In genomic region chr19:14472202-14472961, GRCh38 we compare ENCODE assay signal across 1 cellular context.
TF ChIP-seq lines count a peak whose summit lies in the region.

No MANE protein-coding gene starts in this region.

TF ChIP-seq in K562, 482 proteins besides CTCF, POLR2A, EP300 and RAD21 (continues in another document):
- TF ChIP-seq ESRRA (IDR thresholded peaks at IDR 0.05; ENCODE audit: borderline replicate concordance, low read depth) (peak; percentile 57), NCOA1 (IDR thresholded peaks at IDR 0.05; ENCODE audit: low read depth) (no peak), E2F3 (CRISPR knock-in tag; IDR thresholded peaks at IDR 0.05) (0 out of 2 replicates have a peak, but pooled peaks have one; percentile 47), CCAR2 (IDR thresholded peaks at IDR 0.05; ENCODE audit: low read depth, low read length) (no peak), CHCHD3 (CRISPR knock-in tag; IDR thresholded peaks at IDR 0.05) (no peak), PML (IDR thresholded peaks at IDR 0.05; ENCODE audit: low read length) (no peak), NR2F6 (CRISPR knock-in tag; IDR thresholded peaks at IDR 0.05) (no peak), U2AF2 (optimal IDR thresholded peaks at IDR 0.05; ENCODE audit: low read depth, low read length) (no peak), ELK1 (CRISPR knock-in tag; IDR thresholded peaks at IDR 0.05) (no peak), GATAD2A (IDR thresholded peaks at IDR 0.05) (peak; percentile 46), ELF4 (CRISPR knock-in tag; IDR thresholded peaks at IDR 0.05) (0 out of 2 replicates have a peak, but pooled peaks have one; percentile 26), PYGO2 (tag; IDR thresholded peaks at IDR 0.05) (no peak), NFIX (CRISPR knock-in tag; IDR thresholded peaks at IDR 0.05; ENCODE audit: low read depth) (no peak), DPF2 (IDR thresholded peaks at IDR 0.05) (no peak), TAF15 (IDR thresholded peaks at IDR 0.05; ENCODE audit: low read depth, low read length) (no peak), RBM15 (IDR thresholded peaks at IDR 0.05; ENCODE audit: insufficient read depth, low read length) (no peak), ZBTB40 (IDR thresholded peaks at IDR 0.05) (no peak), ZBTB40 (CRISPR knock-in tag; IDR thresholded peaks at IDR 0.05) (no peak), HIVEP1 (CRISPR knock-in tag; IDR thresholded peaks at IDR 0.05) (no peak), ZNF12 (CRISPR knock-in tag; IDR thresholded peaks at IDR 0.05) (no peak), ZFP91 (CRISPR knock-in tag; IDR thresholded peaks at IDR 0.05) (no peak), CBFB (CRISPR knock-in tag; IDR thresholded peaks at IDR 0.05) (no peak), HDAC8 (tag; IDR thresholded peaks at IDR 0.05) (no peak), CGGBP1 (CRISPR knock-in tag; IDR thresholded peaks at IDR 0.05) (no peak), ETV5 (CRISPR knock-in tag; IDR thresholded peaks at IDR 0.05; ENCODE audit: low read depth) (no peak), HMG20B (CRISPR knock-in tag; IDR thresholded peaks at IDR 0.05) (no peak), MEF2A (IDR thresholded peaks at IDR 0.05; ENCODE audit: control insufficient read depth, low read depth, low read length) (no peak), ZNF76 (CRISPR knock-in tag; IDR thresholded peaks at IDR 0.05; ENCODE audit: borderline replicate concordance) (no peak), RBM17 (IDR thresholded peaks at IDR 0.05; ENCODE audit: borderline replicate concordance, low read depth, low read length) (no peak), NR3C1 (CRISPR knock-in tag; IDR thresholded peaks at IDR 0.05) (no peak), STAT5B (CRISPR knock-in tag; IDR thresholded peaks at IDR 0.05) (no peak), ZNF79 (CRISPR knock-in tag; IDR thresholded peaks at IDR 0.05; ENCODE audit: low read depth) (no peak), TCF7L2 (IDR thresholded peaks at IDR 0.05; ENCODE audit: low read depth, low read length) (no peak), TSHZ1 (CRISPR knock-in tag; IDR thresholded peaks at IDR 0.05) (no peak), ZZZ3 (IDR thresholded peaks at IDR 0.05) (no peak), ZNF77 (CRISPR knock-in tag; IDR thresholded peaks at IDR 0.05) (no peak), POLR3G (IDR thresholded peaks at IDR 0.05; ENCODE audit: extremely low read depth, insufficient read length, insufficient replicate concordance) (no peak), ARID2 (IDR thresholded peaks at IDR 0.05) (no peak), ZFPM2 (CRISPR knock-in tag; IDR thresholded peaks at IDR 0.05) (peak; percentile 75; the same call in 1 of the 2 replicates), NCOR1 (IDR thresholded peaks at IDR 0.05) (no peak), U2AF1 (optimal IDR thresholded peaks at IDR 0.05; ENCODE audit: low read depth, low read length) (peak; percentile 96), BRD4 (IDR thresholded peaks at IDR 0.05) (no peak), KLF6 (CRISPR knock-in tag; IDR thresholded peaks at IDR 0.05; ENCODE audit: borderline replicate concordance) (no peak), SP1 (CRISPR knock-in tag; IDR thresholded peaks at IDR 0.05) (peak; percentile 31; the same call in 1 of the 2 replicates), ZNF699 (CRISPR knock-in tag; IDR thresholded peaks at IDR 0.05; ENCODE audit: insufficient replicate concordance) (no peak), PTRF (tag; IDR thresholded peaks at IDR 0.05) (no peak), ZNF695 (CRISPR knock-in tag; IDR thresholded peaks at IDR 0.05) (peak; percentile 31; the same call in 1 of the 2 replicates), SRSF3 (IDR thresholded peaks at IDR 0.05; ENCODE audit: insufficient read depth, low read length) (no peak), MBD2 (IDR thresholded peaks at IDR 0.05; ENCODE audit: borderline replicate concordance, low read depth) (no peak), COPS2 (conservative IDR thresholded peaks at IDR 0.05) (no peak), MCM5 (IDR thresholded peaks at IDR 0.05; ENCODE audit: low read depth) (no peak), NFATC3 (IDR thresholded peaks at IDR 0.05) (no peak), PURB (CRISPR knock-in tag; IDR thresholded peaks at IDR 0.05; ENCODE audit: low read depth) (no peak), CBX8 (IDR thresholded peaks at IDR 0.05; ENCODE audit: borderline replicate concordance, extremely low read depth, low read depth, low read length, poor library complexity, severe bottlenecking) (no peak), MAFF (IDR thresholded peaks at IDR 0.05; ENCODE audit: low read length) (no peak), NR1H2 (CRISPR knock-in tag; IDR thresholded peaks at IDR 0.05) (no peak)
- TF ChIP-seq, protein P1, sequence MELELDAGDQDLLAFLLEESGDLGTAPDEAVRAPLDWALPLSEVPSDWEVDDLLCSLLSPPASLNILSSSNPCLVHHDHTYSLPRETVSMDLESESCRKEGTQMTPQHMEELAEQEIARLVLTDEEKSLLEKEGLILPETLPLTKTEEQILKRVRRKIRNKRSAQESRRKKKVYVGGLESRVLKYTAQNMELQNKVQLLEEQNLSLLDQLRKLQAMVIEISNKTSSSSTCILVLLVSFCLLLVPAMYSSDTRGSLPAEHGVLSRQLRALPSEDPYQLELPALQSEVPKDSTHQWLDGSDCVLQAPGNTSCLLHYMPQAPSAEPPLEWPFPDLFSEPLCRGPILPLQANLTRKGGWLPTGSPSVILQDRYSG (tag; conservative IDR thresholded peaks at IDR 0.05; ENCODE audit: low read depth), result no peak
- TF ChIP-seq, protein P2, sequence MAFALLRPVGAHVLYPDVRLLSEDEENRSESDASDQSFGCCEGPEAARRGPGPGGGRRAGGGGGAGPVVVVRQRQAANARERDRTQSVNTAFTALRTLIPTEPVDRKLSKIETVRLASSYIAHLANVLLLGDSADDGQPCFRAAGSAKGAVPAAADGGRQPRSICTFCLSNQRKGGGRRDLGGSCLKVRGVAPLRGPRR (CRISPR knock-in tag; IDR thresholded peaks at IDR 0.05), result no peak
- TF ChIP-seq, protein P3, sequence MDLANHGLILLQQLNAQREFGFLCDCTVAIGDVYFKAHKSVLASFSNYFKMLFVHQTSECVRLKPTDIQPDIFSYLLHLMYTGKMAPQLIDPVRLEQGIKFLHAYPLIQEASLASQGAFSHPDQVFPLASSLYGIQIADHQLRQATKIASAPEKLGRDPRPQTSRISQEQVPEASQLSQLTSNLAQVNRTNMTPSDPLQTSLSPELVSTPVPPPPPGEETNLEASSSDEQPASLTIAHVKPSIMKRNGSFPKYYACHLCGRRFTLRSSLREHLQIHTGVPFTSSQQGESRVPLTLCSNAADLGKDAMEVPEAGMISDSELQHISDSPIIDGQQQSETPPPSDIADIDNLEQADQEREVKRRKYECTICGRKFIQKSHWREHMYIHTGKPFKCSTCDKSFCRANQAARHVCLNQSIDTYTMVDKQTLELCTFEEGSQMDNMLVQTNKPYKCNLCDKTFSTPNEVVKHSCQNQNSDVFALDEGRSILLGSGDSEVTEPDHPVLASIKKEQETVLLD (IDR thresholded peaks at IDR 0.05), result no peak
